Comparison of ENCODE assay signal across 1 cellular context in the genomic region with DNA sequence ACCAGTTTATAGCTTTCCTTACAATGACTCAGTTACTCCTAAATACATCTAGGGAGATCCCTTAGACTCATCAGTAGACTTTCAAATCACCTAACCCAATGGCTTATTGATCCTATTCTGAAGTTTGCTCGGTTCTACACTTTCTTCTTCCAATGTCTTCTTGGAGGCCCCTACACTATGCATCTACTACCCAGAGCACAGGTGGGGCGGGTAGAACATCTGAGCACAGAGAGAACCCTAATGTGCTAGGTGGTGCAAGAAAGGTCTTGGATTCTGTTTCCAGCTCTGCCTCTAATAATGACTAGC.
TF ChIP-seq lines count a peak whose summit lies in the region.

No MANE protein-coding gene starts in this region.

TF ChIP-seq in WTC11, 78 proteins besides CTCF, POLR2A, EP300 and RAD21 (continued from another document):
- TF ChIP-seq, protein P1, sequence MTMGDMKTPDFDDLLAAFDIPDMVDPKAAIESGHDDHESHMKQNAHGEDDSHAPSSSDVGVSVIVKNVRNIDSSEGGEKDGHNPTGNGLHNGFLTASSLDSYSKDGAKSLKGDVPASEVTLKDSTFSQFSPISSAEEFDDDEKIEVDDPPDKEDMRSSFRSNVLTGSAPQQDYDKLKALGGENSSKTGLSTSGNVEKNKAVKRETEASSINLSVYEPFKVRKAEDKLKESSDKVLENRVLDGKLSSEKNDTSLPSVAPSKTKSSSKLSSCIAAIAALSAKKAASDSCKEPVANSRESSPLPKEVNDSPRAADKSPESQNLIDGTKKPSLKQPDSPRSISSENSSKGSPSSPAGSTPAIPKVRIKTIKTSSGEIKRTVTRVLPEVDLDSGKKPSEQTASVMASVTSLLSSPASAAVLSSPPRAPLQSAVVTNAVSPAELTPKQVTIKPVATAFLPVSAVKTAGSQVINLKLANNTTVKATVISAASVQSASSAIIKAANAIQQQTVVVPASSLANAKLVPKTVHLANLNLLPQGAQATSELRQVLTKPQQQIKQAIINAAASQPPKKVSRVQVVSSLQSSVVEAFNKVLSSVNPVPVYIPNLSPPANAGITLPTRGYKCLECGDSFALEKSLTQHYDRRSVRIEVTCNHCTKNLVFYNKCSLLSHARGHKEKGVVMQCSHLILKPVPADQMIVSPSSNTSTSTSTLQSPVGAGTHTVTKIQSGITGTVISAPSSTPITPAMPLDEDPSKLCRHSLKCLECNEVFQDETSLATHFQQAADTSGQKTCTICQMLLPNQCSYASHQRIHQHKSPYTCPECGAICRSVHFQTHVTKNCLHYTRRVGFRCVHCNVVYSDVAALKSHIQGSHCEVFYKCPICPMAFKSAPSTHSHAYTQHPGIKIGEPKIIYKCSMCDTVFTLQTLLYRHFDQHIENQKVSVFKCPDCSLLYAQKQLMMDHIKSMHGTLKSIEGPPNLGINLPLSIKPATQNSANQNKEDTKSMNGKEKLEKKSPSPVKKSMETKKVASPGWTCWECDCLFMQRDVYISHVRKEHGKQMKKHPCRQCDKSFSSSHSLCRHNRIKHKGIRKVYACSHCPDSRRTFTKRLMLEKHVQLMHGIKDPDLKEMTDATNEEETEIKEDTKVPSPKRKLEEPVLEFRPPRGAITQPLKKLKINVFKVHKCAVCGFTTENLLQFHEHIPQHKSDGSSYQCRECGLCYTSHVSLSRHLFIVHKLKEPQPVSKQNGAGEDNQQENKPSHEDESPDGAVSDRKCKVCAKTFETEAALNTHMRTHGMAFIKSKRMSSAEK (CRISPR knock-in tag; IDR thresholded peaks at IDR 0.05; ENCODE audit: borderline replicate concordance), result no peak
- TF ChIP-seq ZNF138 (CRISPR knock-in tag; conservative IDR thresholded peaks at IDR 0.05), result no peak
- no peak for TF ChIP-seq ZNF396 (CRISPR knock-in tag; IDR thresholded peaks at IDR 0.05; ENCODE audit: borderline replicate concordance)
- TF ChIP-seq, protein P2, sequence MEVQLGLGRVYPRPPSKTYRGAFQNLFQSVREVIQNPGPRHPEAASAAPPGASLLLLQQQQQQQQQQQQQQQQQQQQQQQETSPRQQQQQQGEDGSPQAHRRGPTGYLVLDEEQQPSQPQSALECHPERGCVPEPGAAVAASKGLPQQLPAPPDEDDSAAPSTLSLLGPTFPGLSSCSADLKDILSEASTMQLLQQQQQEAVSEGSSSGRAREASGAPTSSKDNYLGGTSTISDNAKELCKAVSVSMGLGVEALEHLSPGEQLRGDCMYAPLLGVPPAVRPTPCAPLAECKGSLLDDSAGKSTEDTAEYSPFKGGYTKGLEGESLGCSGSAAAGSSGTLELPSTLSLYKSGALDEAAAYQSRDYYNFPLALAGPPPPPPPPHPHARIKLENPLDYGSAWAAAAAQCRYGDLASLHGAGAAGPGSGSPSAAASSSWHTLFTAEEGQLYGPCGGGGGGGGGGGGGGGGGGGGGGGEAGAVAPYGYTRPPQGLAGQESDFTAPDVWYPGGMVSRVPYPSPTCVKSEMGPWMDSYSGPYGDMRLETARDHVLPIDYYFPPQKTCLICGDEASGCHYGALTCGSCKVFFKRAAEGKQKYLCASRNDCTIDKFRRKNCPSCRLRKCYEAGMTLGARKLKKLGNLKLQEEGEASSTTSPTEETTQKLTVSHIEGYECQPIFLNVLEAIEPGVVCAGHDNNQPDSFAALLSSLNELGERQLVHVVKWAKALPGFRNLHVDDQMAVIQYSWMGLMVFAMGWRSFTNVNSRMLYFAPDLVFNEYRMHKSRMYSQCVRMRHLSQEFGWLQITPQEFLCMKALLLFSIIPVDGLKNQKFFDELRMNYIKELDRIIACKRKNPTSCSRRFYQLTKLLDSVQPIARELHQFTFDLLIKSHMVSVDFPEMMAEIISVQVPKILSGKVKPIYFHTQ (CRISPR knock-in tag; IDR thresholded peaks at IDR 0.05), result no peak
- TF ChIP-seq TCF7 (CRISPR knock-in tag; IDR thresholded peaks at IDR 0.05; ENCODE audit: low read depth), result no peak
- no peak for TF ChIP-seq ZNF232 (CRISPR knock-in tag; IDR thresholded peaks at IDR 0.05)
- TF ChIP-seq, protein P3, sequence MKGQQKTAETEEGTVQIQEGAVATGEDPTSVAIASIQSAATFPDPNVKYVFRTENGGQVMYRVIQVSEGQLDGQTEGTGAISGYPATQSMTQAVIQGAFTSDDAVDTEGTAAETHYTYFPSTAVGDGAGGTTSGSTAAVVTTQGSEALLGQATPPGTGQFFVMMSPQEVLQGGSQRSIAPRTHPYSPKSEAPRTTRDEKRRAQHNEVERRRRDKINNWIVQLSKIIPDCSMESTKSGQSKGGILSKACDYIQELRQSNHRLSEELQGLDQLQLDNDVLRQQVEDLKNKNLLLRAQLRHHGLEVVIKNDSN (CRISPR knock-in tag; IDR thresholded peaks at IDR 0.05), result no peak
